Comparison of ENCODE assay signal across 8 cellular contexts in the genomic region with DNA sequence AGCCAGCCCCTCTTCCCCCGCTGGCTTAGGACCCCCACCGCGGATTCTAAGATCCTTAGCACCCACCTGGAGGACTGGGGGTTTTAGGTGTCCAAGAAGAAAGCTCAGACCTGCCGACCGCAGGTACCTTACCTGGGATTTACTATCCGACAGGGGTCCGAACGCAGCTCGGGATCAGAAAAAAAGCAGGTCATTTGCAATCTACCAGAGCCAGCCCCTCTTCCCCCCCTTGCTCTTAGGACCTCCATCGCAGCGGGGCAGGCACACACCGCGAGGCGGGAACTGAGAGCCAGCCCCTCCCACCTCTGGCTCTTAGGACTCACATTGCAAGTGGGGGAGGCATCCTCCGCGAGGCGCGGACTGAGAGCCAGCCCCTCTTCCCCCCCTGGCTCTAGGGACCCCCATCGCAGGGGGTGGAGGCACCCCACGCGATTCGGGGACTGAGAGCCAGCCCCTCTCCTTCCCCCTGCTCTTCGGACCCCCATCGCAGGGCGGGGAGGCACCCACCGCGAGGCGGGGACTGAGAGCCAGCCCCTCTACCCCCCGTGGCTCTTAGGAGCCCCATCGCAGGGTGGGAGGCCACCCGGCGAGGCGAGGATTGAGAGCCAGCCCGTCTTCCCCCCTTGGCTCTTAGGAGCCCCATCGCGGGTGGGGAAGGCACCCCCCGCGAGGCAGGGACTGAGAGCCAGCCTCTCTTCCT. TPM values are rescaled to one million over a fixed set of nuclear protein-coding genes. Genes with fewer than 3 reads are reported as not detected.
DNase-seq lines count a peak whose midpoint lies in the region; ATAC-seq, FAIRE-seq and TF ChIP-seq lines count a peak whose summit lies in the region.

No MANE protein-coding gene starts in this region.

- peak; percentile 54 for ATAC-seq in HG02642 (IDR thresholded peaks at IDR 0.05; ENCODE audit: poor library complexity, unreplicated experiment)
- peak; percentile 93 for ATAC-seq in K562
- peak; percentile 60 for ATAC-seq in memory B cell (ENCODE audit: low read depth)
- no peak for ATAC-seq in GM19328 (IDR thresholded peaks at IDR 0.05; ENCODE audit: unreplicated experiment)

- no peaks in the 10 kb centered on the region for H3K79me2 ChIP-seq in K562 (ENCODE audit: control insufficient read depth, insufficient read depth, low read length)

- no peak for TF ChIP-seq RAD21 in K562 (CRISPR knock-in tag; conservative IDR thresholded peaks at IDR 0.05 in 1 of 2, IDR thresholded peaks at IDR 0.05 in 1 of 2)

- H2AFZ ChIP-seq in K562 (ENCODE audit: low read depth, low read length), result peak overlapping the region; percentile 5; the same call in 1 of the 2 replicates

- DNase-seq in D341Med (ENCODE audit: low spot score) (peak; percentile 73), NCI-H510A treated with DMSO at 0.1 percent for 48 hours (lab: John Stamatoyannopoulos, UW) (peak; percentile 31), K562 (ENCODE audit: extremely low read depth in 1 of 4, low spot score in 3 of 4) (peak; percentile 58 to 64 (median 60)), memory B cell (ENCODE audit: low spot score in 2 of 2) (peak; percentile 9 to 42), tibial nerve (ENCODE audit: low spot score in 2 of 2) (no peak), mucosa of gallbladder (ENCODE audit: low spot score) (no peak)

- H3K4me1 Mint-ChIP-seq in memory B cell, result peaks cover 9% of the 10 kb centered on the region

- TF ChIP-seq CTCF in K562 (IDR thresholded peaks at IDR 0.05 in 2 of 3, conservative IDR thresholded peaks at IDR 0.05 in 1 of 3; ENCODE audit: insufficient read depth in 2 of 3, low read depth in 1 of 3, low read length in 3 of 3), result no peak
- TF ChIP-seq CTCF in tibial nerve (IDR thresholded peaks at IDR 0.05), result no peak

- no peak for TF ChIP-seq POLR2A in K562 (conservative IDR thresholded peaks at IDR 0.05)
- no peak for TF ChIP-seq POLR2A in tibial nerve (IDR thresholded peaks at IDR 0.05)

- in situ Hi-C loops in K562 (cut with MboI), result loop anchor here (5.0 kb wide), 1 partner anchor 98 kb away; no protein-coding TSS in a partner anchor

- H3K36me3 ChIP-seq in K562 (ENCODE audit: control insufficient read depth, insufficient read depth, low read length) (no peaks in the 10 kb centered on the region), tibial nerve (no peaks in the 10 kb centered on the region)

- under 1% methylated on average over 20 of the region's 38 CpGs for WGBS in K562 (ENCODE audit: insufficient coverage, low coverage, missing lambda C conversion rate)
- 26 to 34% methylated on average over 25 to 32 of the region's 38 CpGs for WGBS in tibial nerve, 2 donors

- POLR2A ChIA-PET in K562 (lab: Yijun Ruan, JAX), result no interaction called here

- intact Hi-C loops in K562 (cut with micrococcal nuclease), result loop anchor here (5.0 kb wide), 1 partner anchor 118 kb away; no protein-coding TSS in a partner anchor

- H3K36me3 Mint-ChIP-seq in memory B cell, result no peaks in the 10 kb centered on the region

- H3K9me3 ChIP-seq in K562 (replicated peaks; ENCODE audit: control insufficient read depth, insufficient read depth, low read depth, low read length) (no peaks in the 10 kb centered on the region), tibial nerve (no peaks in the 10 kb centered on the region)

- peaks cover 0 to 30% of the 10 kb centered on the region in 2 experiments; a peak in 2 of 5 replicates for H3K4me1 ChIP-seq in K562 (replicated peaks in 1 of 2; ENCODE audit: control insufficient read depth in 2 of 2, insufficient read depth in 2 of 2, low read length in 2 of 2)
- H3K4me1 ChIP-seq in tibial nerve, result peaks cover 0 to 35% (median 8%) of the 10 kb centered on the region in 4 donors

- no peaks in the 10 kb centered on the region for H3K27me3 ChIP-seq in K562 (ENCODE audit: control insufficient read depth in 2 of 2, insufficient read depth in 2 of 2, low read length in 2 of 2)
- H3K27me3 ChIP-seq in tibial nerve, result peaks cover 0 to 26% of the 10 kb centered on the region in 2 donors

- H3K4me3 Mint-ChIP-seq in memory B cell, result peak overlapping the region; percentile 77

- H3K9me3 Mint-ChIP-seq in memory B cell, result no peaks in the 10 kb centered on the region

- H3K9me1 ChIP-seq in K562 (ENCODE audit: control insufficient read depth, insufficient read depth, low read length), result no peaks in the 10 kb centered on the region

- FAIRE-seq in K562 (lab: Jason Lieb, UNC), result no peak

- CTCF ChIA-PET in K562 (lab: Yijun Ruan, JAX; ENCODE audit: low intra/inter-chr PET ratio), result no interaction called here

- TF ChIP-seq EP300 in K562 (IDR thresholded peaks at IDR 0.05; ENCODE audit: low read length) (no peak), tibial nerve (IDR thresholded peaks at IDR 0.05) (no peak)

- H3K4me3 ChIP-seq in K562 (peak overlapping the region; percentile 20; the same call in 1 of the 2 replicates), tibial nerve (peak overlapping the region; percentile 14 to 56 (median 49))

- no peaks in the 10 kb centered on the region for H4K20me1 ChIP-seq in K562 (replicated peaks; ENCODE audit: control insufficient read depth, insufficient read depth, low read length)

- BruUV-seq in K562 (replicated peaks; lab: Mats Ljungman, UMichigan), result no TSS peak

- peaks cover 3% of the 10 kb centered on the region for H3K27me3 Mint-ChIP-seq in memory B cell

- peak overlapping the region; percentile 16; the same call in 1 of the 2 replicates for H3K4me2 ChIP-seq in K562 (ENCODE audit: insufficient read depth, low read length)

- H3K27ac ChIP-seq in K562 (ENCODE audit: extremely low read depth, low read depth, low read length) (no peak overlapping the region), tibial nerve (no peak overlapping the region)

- no peak overlapping the region for H3K27ac Mint-ChIP-seq in memory B cell

- H3K9ac ChIP-seq in K562 (ENCODE audit: insufficient read depth in 1 of 2, low read depth in 2 of 2, low read length in 2 of 2), result 0 out of 4 replicates have a peak overlapping the region, but pooled peaks of 1 of the 2 experiments have one; percentile 3

TF ChIP-seq in K562, 482 proteins besides CTCF, POLR2A, EP300 and RAD21 (continues in another document):
- TF ChIP-seq L3MBTL2 (IDR thresholded peaks at IDR 0.05) (0 out of 2 replicates have a peak, but pooled peaks have one; percentile 14), CHD2 (IDR thresholded peaks at IDR 0.05; ENCODE audit: low read depth, low read length) (peak; percentile 55; the same call in 1 of the 2 replicates), IRF2 (CRISPR knock-in tag; IDR thresholded peaks at IDR 0.05) (no peak), ZNF253 (CRISPR knock-in tag; conservative IDR thresholded peaks at IDR 0.05) (no peak)
- TF ChIP-seq, protein P1, sequence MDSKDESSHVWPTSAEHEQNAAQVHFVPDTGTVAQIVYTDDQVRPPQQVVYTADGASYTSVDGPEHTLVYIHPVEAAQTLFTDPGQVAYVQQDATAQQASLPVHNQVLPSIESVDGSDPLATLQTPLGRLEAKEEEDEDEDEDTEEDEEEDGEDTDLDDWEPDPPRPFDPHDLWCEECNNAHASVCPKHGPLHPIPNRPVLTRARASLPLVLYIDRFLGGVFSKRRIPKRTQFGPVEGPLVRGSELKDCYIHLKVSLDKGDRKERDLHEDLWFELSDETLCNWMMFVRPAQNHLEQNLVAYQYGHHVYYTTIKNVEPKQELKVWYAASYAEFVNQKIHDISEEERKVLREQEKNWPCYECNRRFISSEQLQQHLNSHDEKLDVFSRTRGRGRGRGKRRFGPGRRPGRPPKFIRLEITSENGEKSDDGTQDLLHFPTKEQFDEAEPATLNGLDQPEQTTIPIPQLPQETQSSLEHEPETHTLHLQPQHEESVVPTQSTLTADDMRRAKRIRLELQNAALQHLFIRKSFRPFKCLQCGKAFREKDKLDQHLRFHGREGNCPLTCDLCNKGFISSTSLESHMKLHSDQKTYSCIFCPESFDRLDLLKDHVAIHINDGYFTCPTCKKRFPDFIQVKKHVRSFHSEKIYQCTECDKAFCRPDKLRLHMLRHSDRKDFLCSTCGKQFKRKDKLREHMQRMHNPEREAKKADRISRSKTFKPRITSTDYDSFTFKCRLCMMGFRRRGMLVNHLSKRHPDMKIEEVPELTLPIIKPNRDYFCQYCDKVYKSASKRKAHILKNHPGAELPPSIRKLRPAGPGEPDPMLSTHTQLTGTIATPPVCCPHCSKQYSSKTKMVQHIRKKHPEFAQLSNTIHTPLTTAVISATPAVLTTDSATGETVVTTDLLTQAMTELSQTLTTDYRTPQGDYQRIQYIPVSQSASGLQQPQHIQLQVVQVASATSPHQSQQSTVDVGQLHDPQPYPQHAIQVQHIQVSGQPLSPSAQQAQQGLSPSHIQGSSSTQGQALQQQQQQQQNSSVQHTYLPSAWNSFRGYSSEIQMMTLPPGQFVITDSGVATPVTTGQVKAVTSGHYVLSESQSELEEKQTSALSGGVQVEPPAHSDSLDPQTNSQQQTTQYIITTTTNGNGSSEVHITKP (IDR thresholded peaks at IDR 0.05; ENCODE audit: partially characterized antibody), result peak; percentile 31
- TF ChIP-seq, protein P2, sequence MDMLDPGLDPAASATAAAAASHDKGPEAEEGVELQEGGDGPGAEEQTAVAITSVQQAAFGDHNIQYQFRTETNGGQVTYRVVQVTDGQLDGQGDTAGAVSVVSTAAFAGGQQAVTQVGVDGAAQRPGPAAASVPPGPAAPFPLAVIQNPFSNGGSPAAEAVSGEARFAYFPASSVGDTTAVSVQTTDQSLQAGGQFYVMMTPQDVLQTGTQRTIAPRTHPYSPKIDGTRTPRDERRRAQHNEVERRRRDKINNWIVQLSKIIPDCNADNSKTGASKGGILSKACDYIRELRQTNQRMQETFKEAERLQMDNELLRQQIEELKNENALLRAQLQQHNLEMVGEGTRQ (CRISPR knock-in tag; IDR thresholded peaks at IDR 0.05), result no peak

RNA-seq across cellular contexts. Expression of a gene that starts 45.3 kb away (rescaled TPM):
- 399 and 677 TPM in 2 replicates for total RNA-seq in K562 (2011; cell fraction: chromatin; rRNA removed; ENCODE audit: low replicate concordance)
- 337 and 381 TPM in 2 replicates for total RNA-seq in K562 (2011; cell fraction: nucleolus; rRNA removed)
- 261 and 283 TPM in 2 replicates for total RNA-seq in K562 (2011; cell fraction: nucleoplasm; rRNA removed)
- total RNA-seq in K562 (2014; rRNA removed), result 47.6 and 52.0 TPM in 2 replicates
- total RNA-seq in K562 (2014; rRNA removed; fragmentation: Illumina TruSeq; extraction: Trizol), result 29.9 and 30.0 TPM in 2 replicates
- total RNA-seq in K562 (2015; rRNA removed; fragmentation: Illumina TruSeq; extraction: Trizol), result 35.3 and 37.5 TPM in 2 replicates
- total RNA-seq in K562 (2021), result 88.9 and 93.2 TPM in 2 replicates
- 47.1 and 55.0 TPM in 2 replicates for polyA plus RNA-seq in K562 (2011; rRNA removed)
- polyA plus RNA-seq in K562 (2011; cell fraction: cytosol; rRNA removed), result 29.8 and 31.9 TPM in 2 replicates
- polyA plus RNA-seq in K562 (2011; cell fraction: nucleus; rRNA removed), result 348 and 459 TPM in 2 replicates
- 57.0 and 73.6 TPM in 2 replicates for polyA plus RNA-seq in K562 (2012)
- polyA plus RNA-seq in K562 (2014; fragmentation: Illumina TruSeq; extraction: Trizol), result 42.5 and 45.3 TPM in 2 replicates
- polyA plus RNA-seq in K562 (2014; fragmentation: Nextera tagmentation; extraction: Ambion mirVana), result 1 to 10 TPM; 3.6 to 5.5 TPM
- polyA plus RNA-seq in K562 (2014; rRNA removed), result 70.7 and 73.1 TPM in 2 replicates
- polyA minus RNA-seq in K562 (2011; rRNA and poly(A)+ RNA removed), result 53.7 and 55.3 TPM in 2 replicates
- polyA minus RNA-seq in K562 (2011; cell fraction: cytosol; rRNA and poly(A)+ RNA removed), result 22.5 and 25.8 TPM in 2 replicates
- polyA minus RNA-seq in K562 (2011; cell fraction: nucleus; rRNA and poly(A)+ RNA removed), result 140 and 145 TPM in 2 replicates
- 10 to 100 TPM in 3 of 4 donors, 1 to 10 TPM in 1; 7.1 to 52.2 (median 40.1) TPM for total RNA-seq in tibial nerve
- total RNA-seq in mucosa of gallbladder, result 51.0 TPM

Comparison
In these comparisons a context has a peak if more than half of its experiments do, and no peak if none do; other contexts are left out.
1. DNase-seq: peak in D341Med (single experiment), NCI-H510A treated with DMSO at 0.1 percent for 48 hours (single experiment), K562 (4 of 4) and memory B cell (2 of 2); none in tibial nerve (0 of 2) and mucosa of gallbladder (single experiment).